In the genomic region with DNA sequence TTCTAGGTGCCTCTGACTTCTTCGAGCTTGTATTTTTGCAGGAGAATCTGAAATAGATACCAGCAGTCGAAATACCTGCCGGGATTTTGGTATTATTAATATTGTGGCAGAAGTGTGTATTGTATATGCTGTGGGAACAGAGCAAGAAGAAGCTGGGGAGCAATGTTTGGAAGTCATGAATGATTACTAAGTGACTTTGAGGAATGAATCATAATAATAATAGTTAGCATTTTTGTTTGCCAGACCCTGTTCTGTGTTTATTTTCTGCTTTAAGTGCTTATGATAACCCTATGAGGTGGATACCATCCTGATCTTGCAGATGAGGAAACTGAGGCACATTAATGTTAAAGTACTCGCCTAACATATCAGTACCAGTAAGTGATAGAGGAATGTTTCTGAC, we compare ENCODE assay signal across 22 cellular contexts.
"Had no signal": no experiment of that assay in that cellular context is flagged by ENCODE, and none has a peak within 500 bp of the region (broad histone marks: within the 10 kb centered on the region; RNA-seq: fewer than 3 reads in every experiment).

No MANE protein-coding gene starts in this region.

- H3K4me1 Mint-ChIP-seq: activated B cell treated with CpG ODN at 0.5 μM for 24 hours; activated naive CD4-positive, alpha-beta T cell treated with anti-CD3 and anti-CD28 coated beads, Interleukin-2, amount 50 U/mL, for 24 hours; nephron progenitor cell; stimulated activated memory B cell treated with anti-CD40 and anti-IgM and Interleukin-4, amounts not matched to agents 10 μg/mL and 1 μg/mL and 100 μg/mL, for 72 hours had no signal

- ATAC-seq: left cardiac atrium; mucosa of descending colon; right lobe of liver; stimulated activated memory B cell treated with anti-CD40 and anti-IgM and Interleukin-4, amounts not matched to agents 10 μg/mL and 1 μg/mL and 100 μg/mL, for 72 hours had no signal

- H3K4me3 ChIP-seq: adrenal gland, ascending aorta, mucosa of descending colon, right lobe of liver, testis, upper lobe of left lung had no signal

- H3K4me1 ChIP-seq: ascending aorta, testis, upper lobe of left lung had no signal

- H3K27ac ChIP-seq: adrenal gland, ascending aorta, right lobe of liver, testis, upper lobe of left lung had no signal

- H3K27me3 ChIP-seq: adrenal gland, ascending aorta, right lobe of liver, testis, upper lobe of left lung had no signal

- H3K9me3 ChIP-seq: adrenal gland, ascending aorta, mucosa of descending colon, right lobe of liver, testis, upper lobe of left lung had no signal

- H3K27ac Mint-ChIP-seq: activated B cell treated with CpG ODN at 0.5 μM for 24 hours; activated CD4-positive, alpha-beta memory T cell treated with anti-CD3 and anti-CD28 coated beads for 36 hours; activated naive CD4-positive, alpha-beta T cell treated with anti-CD3 and anti-CD28 coated beads, Interleukin-2, amount 50 U/mL, for 24 hours; nephron progenitor cell; stimulated activated memory B cell treated with anti-CD40 and anti-IgM and Interleukin-4, amounts not matched to agents 10 μg/mL and 1 μg/mL and 100 μg/mL, for 72 hours had no signal

- H3K4me3 Mint-ChIP-seq: activated B cell treated with CpG ODN at 0.5 μM for 24 hours; activated CD4-positive, alpha-beta memory T cell treated with anti-CD3 and anti-CD28 coated beads for 36 hours; activated naive CD4-positive, alpha-beta T cell treated with anti-CD3 and anti-CD28 coated beads, Interleukin-2, amount 50 U/mL, for 24 hours; nephron progenitor cell; stimulated activated memory B cell treated with anti-CD40 and anti-IgM and Interleukin-4, amounts not matched to agents 10 μg/mL and 1 μg/mL and 100 μg/mL, for 72 hours had no signal

- H3K9me3 Mint-ChIP-seq: activated B cell treated with CpG ODN at 0.5 μM for 24 hours; activated CD4-positive, alpha-beta memory T cell treated with anti-CD3 and anti-CD28 coated beads for 36 hours; activated naive CD4-positive, alpha-beta T cell treated with anti-CD3 and anti-CD28 coated beads, Interleukin-2, amount 50 U/mL, for 24 hours; nephron progenitor cell; stimulated activated memory B cell treated with anti-CD40 and anti-IgM and Interleukin-4, amounts not matched to agents 10 μg/mL and 1 μg/mL and 100 μg/mL, for 72 hours had no signal

- H3K27me3 Mint-ChIP-seq: activated B cell treated with CpG ODN at 0.5 μM for 24 hours; activated CD4-positive, alpha-beta memory T cell treated with anti-CD3 and anti-CD28 coated beads for 36 hours; activated naive CD4-positive, alpha-beta T cell treated with anti-CD3 and anti-CD28 coated beads, Interleukin-2, amount 50 U/mL, for 24 hours; stimulated activated memory B cell treated with anti-CD40 and anti-IgM and Interleukin-4, amounts not matched to agents 10 μg/mL and 1 μg/mL and 100 μg/mL, for 72 hours had no signal

- FAIRE-seq: small intestine had no signal

- DNase-seq: activated B cell treated with CpG ODN at 0.5 μM for 24 hours; activated CD4-positive, alpha-beta memory T cell treated with anti-CD3 and anti-CD28 coated beads for 36 hours; activated CD4-positive, alpha-beta T cell treated with anti-CD3 and anti-CD28 coated beads for 4 hours; activated gamma-delta T cell; adrenal gland; effector CD4-positive, alpha-beta T cell; foreskin melanocyte; hippocampal formation; left cardiac atrium; mesenchymal stem cell; mucosa of descending colon; nephron progenitor cell; nucleus accumbens; right lobe of liver; small intestine; stimulated activated CD4-positive, alpha-beta T cell treated with anti-CD3 and anti-CD28 coated beads, Interleukin-15, amount 100 ng/mL, for 24 hours; T1000; testis; upper lobe of left lung had no signal
